Comparison of ENCODE assay signal across 9 cellular contexts in the genomic region with DNA sequence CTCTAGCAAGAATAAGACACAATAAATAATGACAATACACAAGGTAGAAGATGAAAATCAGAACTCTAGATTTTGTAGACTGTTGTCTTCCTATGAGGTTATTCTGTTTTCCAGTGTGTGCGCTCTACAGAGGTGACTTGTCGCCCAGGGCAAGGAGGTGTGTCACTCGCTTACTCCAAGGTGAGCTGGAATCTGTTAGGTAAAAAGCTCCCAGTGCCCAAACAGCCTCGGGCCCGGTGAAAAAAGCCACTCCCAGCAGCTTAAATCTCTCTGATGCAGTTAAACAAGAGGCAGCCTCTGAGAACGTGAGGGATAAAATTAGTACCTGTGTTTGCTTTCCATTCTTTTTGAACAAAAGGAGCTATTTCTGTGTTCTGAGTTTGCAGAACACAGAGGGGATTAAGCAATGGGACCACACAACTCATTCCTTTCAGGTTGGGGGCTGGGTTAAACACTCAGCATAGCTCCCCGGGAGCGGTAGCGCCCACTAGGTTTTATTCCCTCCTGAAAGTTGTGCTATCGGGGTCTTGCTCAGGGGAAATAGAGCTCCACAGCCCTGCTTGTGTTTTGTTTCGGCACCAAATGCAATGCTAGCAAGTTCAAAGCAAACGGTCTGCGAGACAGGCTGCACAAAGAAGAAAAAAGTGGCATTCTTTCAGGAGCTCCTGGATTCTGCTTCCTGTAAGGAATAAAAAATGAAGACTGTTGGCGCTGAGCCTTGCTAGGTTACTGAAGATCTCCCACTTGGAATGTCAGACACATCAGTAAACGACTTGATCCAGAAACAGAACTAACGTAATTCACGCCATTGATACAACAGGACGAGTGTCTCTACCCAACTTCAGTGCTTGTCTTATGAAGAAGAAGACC.
DNase-seq lines count a peak whose midpoint lies in the region; ATAC-seq and TF ChIP-seq lines count a peak whose summit lies in the region.
"Had no signal": no experiment of that assay in that cellular context is flagged by ENCODE, and none has a peak within 500 bp of the region (broad histone marks: within the 10 kb centered on the region; RNA-seq: fewer than 3 reads in every experiment).

No MANE protein-coding gene starts in this region.

- H3K4me1 Mint-ChIP-seq in endodermal cell, result peaks cover 36% of the 10 kb centered on the region

- peak overlapping the region; percentile 11 for H3K27ac Mint-ChIP-seq in endodermal cell

- H3K4me1 ChIP-seq in endodermal cell (ENCODE audit: control insufficient read depth, insufficient read depth, low read length) (peaks cover 16% of the 10 kb centered on the region), neuron (ENCODE audit: insufficient read depth, low read length) (peaks cover 17% of the 10 kb centered on the region)

- no peak for ATAC-seq in HG02763 (IDR thresholded peaks at IDR 0.05; ENCODE audit: unreplicated experiment)
- no peak for ATAC-seq in HG02885 (IDR thresholded peaks at IDR 0.05; ENCODE audit: poor library complexity, unreplicated experiment)

- H3K9ac ChIP-seq in endodermal cell (ENCODE audit: extremely low read depth, low read length, poor library complexity, severe bottlenecking), result peak overlapping the region; percentile 17

- DNase-seq in ELF-1 (ENCODE audit: low read depth, low spot score), result peak; percentile 86
- peak; percentile 79 to 91 for DNase-seq in NCI-H2081 (lab: John Stamatoyannopoulos, UW)
- peak; percentile 71 for DNase-seq in endodermal cell
- DNase-seq in NCI-H1436 treated with DMSO at 0.1 percent for 48 hours (lab: John Stamatoyannopoulos, UW), result no peak
- DNase-seq in NCI-H2227 (lab: John Stamatoyannopoulos, UW; ENCODE audit: unreplicated experiment), result no peak

- peaks cover 2% of the 10 kb centered on the region for H3K27me3 Mint-ChIP-seq in endodermal cell (ENCODE audit: insufficient read depth)

- peak overlapping the region; percentile 67 for H3K27ac ChIP-seq in endodermal cell (ENCODE audit: low read depth, low read length)
- H3K27ac ChIP-seq: SK-N-MC had no signal

- H3K9me3 Mint-ChIP-seq in endodermal cell, result no peaks in the 10 kb centered on the region

- peak overlapping the region; percentile 23 for H2AFZ ChIP-seq in neuron (ENCODE audit: low read depth, low read length)

- TF ChIP-seq CTCF in endodermal cell (conservative IDR thresholded peaks at IDR 0.05), result peak; percentile 20

- H3K36me3 Mint-ChIP-seq in endodermal cell (ENCODE audit: low read depth), result no peaks in the 10 kb centered on the region

- H3K4me3 Mint-ChIP-seq in endodermal cell, result peak overlapping the region; percentile 9

- H3K36me3 ChIP-seq in endodermal cell (ENCODE audit: control insufficient read depth, insufficient read depth, low read length), result no peaks in the 10 kb centered on the region
- no peaks in the 10 kb centered on the region for H3K36me3 ChIP-seq in neuron (ENCODE audit: insufficient read depth, low read length)

- H3K4me3 ChIP-seq in endodermal cell (ENCODE audit: low read length) (peak overlapping the region; percentile 69), neuron (ENCODE audit: low read length) (peak overlapping the region; percentile 13)
- H3K4me3 ChIP-seq: SK-N-MC had no signal

- WGBS in endodermal cell (ENCODE audit: insufficient coverage in 1 of 2, insufficient read length in 1 of 2), 2 experiments, result 26 to 30% methylated on average over 11 to 18 of the region's 18 CpGs

- H3K27me3 ChIP-seq in endodermal cell (ENCODE audit: control insufficient read depth, insufficient read depth, low read length, poor library complexity, severe bottlenecking) (no peaks in the 10 kb centered on the region), neuron (ENCODE audit: insufficient read depth, low read length) (peaks cover 10% of the 10 kb centered on the region)

- H3K9me3 ChIP-seq in endodermal cell (ENCODE audit: control insufficient read depth, low read length), result no peaks in the 10 kb centered on the region
- H3K9me3 ChIP-seq in neuron (ENCODE audit: low read length), result no peaks in the 10 kb centered on the region

Comparison
In these comparisons a context has a peak if more than half of its experiments do, and no peak if none do; other contexts are left out.
1. DNase-seq: peak in ELF-1 (single experiment), NCI-H2081 (2 of 2) and endodermal cell (single experiment); none in NCI-H1436 treated with DMSO at 0.1 percent for 48 hours (single experiment) and NCI-H2227 (single experiment).